19 cellular contexts compared by ENCODE assay signal in the genomic region with DNA sequence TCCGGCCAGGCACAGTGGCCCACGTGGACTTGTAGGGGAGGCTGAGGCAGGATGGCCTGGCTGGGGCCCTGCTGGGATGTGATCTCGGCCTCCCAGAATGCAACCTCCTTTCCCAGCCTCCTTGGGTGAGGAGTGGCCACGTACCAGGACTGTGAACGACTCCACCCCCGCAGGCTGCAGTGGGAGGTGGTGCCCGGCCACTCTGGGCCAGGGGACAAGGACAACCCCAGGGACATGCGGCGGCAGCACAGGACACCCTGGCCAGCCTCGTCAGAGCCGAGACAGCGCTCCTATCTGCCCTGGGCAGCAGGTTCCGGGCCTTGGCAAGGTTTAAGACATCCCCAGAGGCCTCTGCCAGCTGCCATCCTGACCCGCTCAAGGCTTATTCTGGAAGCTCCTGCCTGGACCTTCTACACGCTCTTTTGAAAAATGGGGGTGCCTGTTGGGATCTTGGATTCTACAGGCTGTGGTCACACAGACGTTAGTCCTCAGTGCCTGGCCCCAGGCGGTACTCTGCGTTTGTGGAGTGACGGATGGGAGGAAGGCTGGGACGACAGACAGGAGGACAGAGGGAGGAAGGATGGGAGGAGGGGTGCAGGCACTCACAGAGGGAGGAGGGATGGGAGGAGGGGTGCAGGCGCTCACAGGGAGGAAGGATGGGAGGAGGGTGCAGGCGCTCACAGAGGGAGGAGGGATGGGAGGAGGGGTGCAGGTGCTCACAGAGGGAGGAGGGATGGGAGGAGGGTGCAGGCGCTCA. TPM values are rescaled to one million over a fixed set of nuclear protein-coding genes. Genes with fewer than 3 reads are reported as not detected.
DNase-seq lines count a peak whose midpoint lies in the region; ATAC-seq, FAIRE-seq and TF ChIP-seq lines count a peak whose summit lies in the region.
"Had no signal": no experiment of that assay in that cellular context is flagged by ENCODE, and none has a peak within 500 bp of the region (broad histone marks: within the 10 kb centered on the region; RNA-seq: fewer than 3 reads in every experiment).

No MANE protein-coding gene starts in this region.

- no peaks in the 10 kb centered on the region for H4K20me1 ChIP-seq in GM12878 (ENCODE audit: control insufficient read depth, insufficient read depth)

- H4K8ac ChIP-seq in mesendoderm (ENCODE audit: low read depth, low read length): no peak overlapping the region

- no peak overlapping the region for H2BK120ac ChIP-seq in mesendoderm (ENCODE audit: low read depth, low read length)

- H3K27me3 ChIP-seq in GM12878 (replicated peaks in 1 of 2; ENCODE audit: control insufficient read depth in 2 of 2, insufficient read depth in 2 of 2, low read length in 1 of 2) (no peaks in the 10 kb centered on the region), mesendoderm (ENCODE audit: insufficient read depth, low read length, poor library complexity) (no peaks in the 10 kb centered on the region), heart right ventricle (no peaks in the 10 kb centered on the region)

- no peak overlapping the region for H3K4me3 ChIP-seq in HEK293 (ENCODE audit: low read depth, low read length)
- no peak overlapping the region for H3K4me3 ChIP-seq in GM12878
- no peak overlapping the region for H3K4me3 ChIP-seq in mesendoderm (ENCODE audit: low read length)
- no peak overlapping the region for H3K4me3 ChIP-seq in heart right ventricle
- H3K4me3 ChIP-seq: GM23248, HAP-1 had no signal

- POLR2A ChIA-PET in HEK293 (lab: Yijun Ruan, JAX): no interaction called here
- POLR2A ChIA-PET in GM12878 (lab: Charles Lee): no interaction called here

- 94% methylated on average over 20 of the region's 23 CpGs for WGBS in GM12878 (ENCODE audit: insufficient coverage, insufficient replicate concordance, low lambda C conversion rate, missing lambda C conversion rate)
- WGBS in mesendoderm (ENCODE audit: extremely low coverage, insufficient coverage, low lambda C conversion rate): no CpG with 5 or more reads among the region's 23 CpGs
- WGBS in heart right ventricle, 2 donors: 92 to 93% methylated on average over 23 of the region's 23 CpGs

- no peak overlapping the region for H3K56ac ChIP-seq in mesendoderm (ENCODE audit: low read length)

- SMC1A ChIA-PET in GM12878 (lab: Charles Lee; ENCODE audit: uncharacterized antibody, unreplicated experiment): no interaction called here

- ATAC-seq in GM12878: no peak
- ATAC-seq in heart right ventricle: no peak

- TF ChIP-seq EP300 in GM12878 (IDR thresholded peaks at IDR 0.05; ENCODE audit: borderline replicate concordance in 1 of 2, control insufficient read depth in 1 of 2, low read depth in 2 of 2, low read length in 2 of 2): no peak

- H3K79me2 ChIP-seq in GM12878 (ENCODE audit: control insufficient read depth, insufficient read depth, low read length) (no peaks in the 10 kb centered on the region), mesendoderm (ENCODE audit: control insufficient read depth, insufficient read depth, low read length) (no peaks in the 10 kb centered on the region)

- no peak overlapping the region for H3K4ac ChIP-seq in mesendoderm (ENCODE audit: low read depth, low read length)

- in situ Hi-C loops in G401 (cut with HindIII; ENCODE audit: low sequenced_read_pairs): no loop called here
- in situ Hi-C loops in GM12878 (cut with MboI): no loop called here

- no peak overlapping the region for H2BK5ac ChIP-seq in mesendoderm (ENCODE audit: low read length)

- H3K23ac ChIP-seq in mesendoderm (ENCODE audit: low read length): no peak overlapping the region

- H3K4me2 ChIP-seq in GM12878 (ENCODE audit: control insufficient read depth, insufficient read depth) (no peak overlapping the region), mesendoderm (ENCODE audit: low read length) (no peak overlapping the region)

- H2AFZ ChIP-seq in GM12878 (ENCODE audit: control insufficient read depth, low read depth, low read length): no peak overlapping the region
- H2AFZ ChIP-seq: GM23248 had no signal

- H4K5ac ChIP-seq in mesendoderm (ENCODE audit: low read length): no peak overlapping the region

- RAD21 ChIA-PET in GM12878 (lab: Charles Lee; ENCODE audit: unreplicated experiment): no interaction called here

- no peak overlapping the region for H3K27ac ChIP-seq in HEK293 (ENCODE audit: extremely low read depth, low read depth, low read length)
- H3K27ac ChIP-seq in GM12878 (ENCODE audit: control insufficient read depth, insufficient read depth): no peak overlapping the region
- no peak overlapping the region for H3K27ac ChIP-seq in mesendoderm (ENCODE audit: low read depth, low read length)
- H3K27ac ChIP-seq in heart right ventricle: no peak overlapping the region
- H3K27ac ChIP-seq: GM23248 had no signal

- H3K9ac ChIP-seq in GM12878 (ENCODE audit: control insufficient read depth, insufficient read depth, low read length) (no peak overlapping the region), mesendoderm (ENCODE audit: low read length) (no peak overlapping the region)
- H3K9ac ChIP-seq: GM23248 had no signal

- TF ChIP-seq POLR2A in GM12878 (IDR thresholded peaks at IDR 0.05; ENCODE audit: low read depth, low read length): no peak

- H3K36me3 ChIP-seq in HEK293 (ENCODE audit: control insufficient read depth in 2 of 2, insufficient read depth in 1 of 2, low read length in 2 of 2): peaks cover 0 to 31% of the 10 kb centered on the region in 2 experiments; a peak in 1 of 3 replicates
- no peaks in the 10 kb centered on the region; a peak in 1 of 4 replicates for H3K36me3 ChIP-seq in GM12878 (ENCODE audit: control insufficient read depth in 2 of 2, insufficient read depth in 2 of 2, low read length in 1 of 2)
- H3K36me3 ChIP-seq in mesendoderm (ENCODE audit: control insufficient read depth, insufficient read depth, low read length): no peaks in the 10 kb centered on the region
- peaks cover 0 to 88% (median 31%) of the 10 kb centered on the region in 9 donors for H3K36me3 ChIP-seq in heart right ventricle
- H3K36me3 ChIP-seq: HAP-1 had no signal

- DNase-seq in G401 (ENCODE audit: low spot score) (peak; percentile 32), RKO (ENCODE audit: low spot score) (peak; percentile 21), GM12878 (ENCODE audit: low read depth, low spot score) (no peak), mesendoderm (no peak), SK-N-DZ (ENCODE audit: low spot score) (no peak), heart right ventricle (no peak), cerebellar cortex (ENCODE audit: low spot score) (no peak)
- DNase-seq: ACHN; AML-193; Caco-2; CD4-positive, alpha-beta T cell; DMS79 treated with DMSO at 0.1 percent for 48 hours; GM23248 had no signal

- H3K18ac ChIP-seq in mesendoderm (ENCODE audit: low read length): no peak overlapping the region

- H2AK5ac ChIP-seq in mesendoderm (ENCODE audit: low read length): no peak overlapping the region

- no peak for TF ChIP-seq RAD21 in GM12878 (IDR thresholded peaks at IDR 0.05; ENCODE audit: insufficient read depth, low read depth, low read length)

- no peak overlapping the region for H2BK15ac ChIP-seq in mesendoderm (replicated peaks; ENCODE audit: low read depth)

- no TSS peak for BruUV-seq in GM12878 (replicated peaks; lab: Mats Ljungman, UMichigan)

- TF ChIP-seq CTCF in HEK293 (tag by site-specific recombination; IDR thresholded peaks at IDR 0.05) (no peak), GM12878 (IDR thresholded peaks at IDR 0.05 in 2 of 3, conservative IDR thresholded peaks at IDR 0.05 in 1 of 3; ENCODE audit: control insufficient read depth in 2 of 3, extremely low read depth in 1 of 3, insufficient read depth in 1 of 3, low read depth in 3 of 3, low read length in 3 of 3) (no peak), heart right ventricle (IDR thresholded peaks at IDR 0.05) (no peak)

- no peaks in the 10 kb centered on the region for H3K79me1 ChIP-seq in mesendoderm (ENCODE audit: low read length)

- CTCF ChIA-PET in HEK293 (lab: Yijun Ruan, JAX) (no interaction called here), GM12878 (lab: Yijun Ruan, JAX) (no interaction called here)

- no peak for FAIRE-seq in GM12878 (lab: Jason Lieb, UNC)
- FAIRE-seq: A204.1, D721Med, GM12891 had no signal

- intact Hi-C loops in GM12878 (cut with micrococcal nuclease; ENCODE audit: unreplicated experiment) (no loop called here), heart right ventricle (cut with DNase I) (no loop called here)

- no peaks in the 10 kb centered on the region for H3K9me3 ChIP-seq in HEK293 (ENCODE audit: control insufficient read depth, insufficient read depth, low read depth, low read length)
- H3K9me3 ChIP-seq in GM12878 (replicated peaks; ENCODE audit: control insufficient read depth, insufficient read depth, low read length): no peaks in the 10 kb centered on the region
- no peaks in the 10 kb centered on the region for H3K9me3 ChIP-seq in heart right ventricle
- H3K9me3 ChIP-seq: Caco-2, HAP-1 had no signal

- H3K4me1 ChIP-seq in HEK293 (ENCODE audit: control insufficient read depth, insufficient read depth, low read length) (no peaks in the 10 kb centered on the region), GM12878 (ENCODE audit: control insufficient read depth, insufficient read depth, low read length) (no peaks in the 10 kb centered on the region), mesendoderm (ENCODE audit: control insufficient read depth, low read depth, low read length) (no peaks in the 10 kb centered on the region), heart right ventricle (peaks cover 0 to 12% (median 2%) of the 10 kb centered on the region in 9 donors)
- H3K4me1 ChIP-seq: Caco-2, HAP-1 had no signal

RNA-seq across cellular contexts. Expression of gene CACTIN, which starts 19.9 kb away (rescaled TPM):
- total RNA-seq in G401 (2014; rRNA removed; shearing (Covaris generic)): 43.3 and 47.8 TPM in 2 replicates
- 20.6 and 28.4 TPM in 2 replicates for total RNA-seq in GM12878 (2013; cell fraction: nucleolus; rRNA removed)
- 26.4 and 29.5 TPM in 2 replicates for total RNA-seq in GM12878 (2014; rRNA removed)
- 9.3 and 12.5 TPM in 2 replicates for total RNA-seq in GM12878 (2014; rRNA removed; fragmentation: Illumina TruSeq; extraction: Trizol)
- 28.9 and 31.4 TPM in 2 replicates for total RNA-seq in GM12878 (2021)
- polyA plus RNA-seq in GM12878 (2011; ENCODE audit: low read depth): 7.6 TPM
- 5.3 and 12.6 TPM in 2 replicates for polyA plus RNA-seq in GM12878 (2011; rRNA removed)
- 15.0 and 22.8 TPM in 2 replicates for polyA plus RNA-seq in GM12878 (2011; cell fraction: cytosol; rRNA removed)
- 43.1 and 62.5 TPM in 2 replicates for polyA plus RNA-seq in GM12878 (2011; cell fraction: nucleus; rRNA removed)
- polyA plus RNA-seq in GM12878 (2012): 13.5 and 14.9 TPM in 2 replicates
- 1.9 and 4.7 TPM in 2 replicates for polyA plus RNA-seq in GM12878 (2014; fragmentation: Illumina TruSeq; extraction: Trizol)
- polyA plus RNA-seq in GM12878 (2014; fragmentation: Nextera tagmentation; extraction: Ambion mirVana): 1 to 10 TPM in 1 of 2 experiments, under 1 TPM in 1; 0.40 to 1.4 TPM
- polyA plus RNA-seq in GM12878 (2014; rRNA removed): 25.8 and 32.6 TPM in 2 replicates
- polyA plus RNA-seq in GM12878 (2016; fragmentation: Nextera tagmentation; extraction: Ambion mirVana): 10 to 100 TPM; 11.7 to 14.6 TPM
- polyA minus RNA-seq in GM12878 (2011; rRNA and poly(A)+ RNA removed): 6.9 and 11.5 TPM in 2 replicates
- polyA minus RNA-seq in GM12878 (2011; cell fraction: cytosol; rRNA and poly(A)+ RNA removed): 4.9 and 7.6 TPM in 2 replicates
- 5.2 and 10.4 TPM in 2 replicates for polyA minus RNA-seq in GM12878 (2011; cell fraction: nucleus; rRNA and poly(A)+ RNA removed)
- 25.7 TPM for polyA plus RNA-seq in mesendoderm (2013, experiment 1 of 2)
- polyA plus RNA-seq in mesendoderm (2013, experiment 2 of 2): 28.3 TPM
- polyA plus RNA-seq in SK-N-DZ (2014; cell fraction: cytosol; rRNA removed): 19.7 and 34.0 TPM in 2 replicates
- 58.2 and 58.5 TPM in 2 replicates for polyA plus RNA-seq in SK-N-DZ (2014; cell fraction: nucleus; rRNA removed)
- total RNA-seq in heart right ventricle: 10 to 100 TPM in 9 of 10 donors, 1 to 10 TPM in 1; 9.7 to 15.8 (median 12.1) TPM
- 10 to 100 TPM; 15.8 to 17.6 TPM for polyA plus RNA-seq in heart right ventricle

RNA-seq across cellular contexts. Expression of gene TBXA2R, which starts 39.8 kb away (rescaled TPM):
- total RNA-seq in G401 (2014; rRNA removed; shearing (Covaris generic)): 7.7 and 9.7 TPM in 2 replicates
- total RNA-seq in GM12878 (2013; cell fraction: nucleolus; rRNA removed): 0.34 and 1.2 TPM in 2 replicates
- not detected in 2 replicates for total RNA-seq in GM12878 (2014; rRNA removed)
- total RNA-seq in GM12878 (2014; rRNA removed; fragmentation: Illumina TruSeq; extraction: Trizol): not detected in 2 replicates
- total RNA-seq in GM12878 (2021): not detected in 2 replicates
- polyA plus RNA-seq in GM12878 (2011; ENCODE audit: low read depth): not detected
- polyA plus RNA-seq in GM12878 (2011; rRNA removed): 0.03 TPM in 1 of 2 replicates, not detected in the other
- 0.05 and 0.06 TPM in 2 replicates for polyA plus RNA-seq in GM12878 (2011; cell fraction: cytosol; rRNA removed)
- polyA plus RNA-seq in GM12878 (2011; cell fraction: nucleus; rRNA removed): 0.12 and 0.13 TPM in 2 replicates
- 0.10 and 0.14 TPM in 2 replicates for polyA plus RNA-seq in GM12878 (2012)
- 0.03 TPM in 1 of 2 replicates, not detected in the other for polyA plus RNA-seq in GM12878 (2014; fragmentation: Illumina TruSeq; extraction: Trizol)
- not detected for polyA plus RNA-seq in GM12878 (2014; fragmentation: Nextera tagmentation; extraction: Ambion mirVana)
- polyA plus RNA-seq in GM12878 (2014; rRNA removed): 0.10 TPM in 1 of 2 replicates, not detected in the other
- not detected for polyA plus RNA-seq in GM12878 (2016; fragmentation: Nextera tagmentation; extraction: Ambion mirVana)
- polyA minus RNA-seq in GM12878 (2011; rRNA and poly(A)+ RNA removed): not detected in 2 replicates
- polyA minus RNA-seq in GM12878 (2011; cell fraction: cytosol; rRNA and poly(A)+ RNA removed): not detected in 2 replicates
- polyA minus RNA-seq in GM12878 (2011; cell fraction: nucleus; rRNA and poly(A)+ RNA removed): not detected in 2 replicates
- 0.63 TPM for polyA plus RNA-seq in mesendoderm (2013, experiment 1 of 2)
- 0.56 TPM for polyA plus RNA-seq in mesendoderm (2013, experiment 2 of 2)
- 0.23 and 0.44 TPM in 2 replicates for polyA plus RNA-seq in SK-N-DZ (2014; cell fraction: cytosol; rRNA removed)
- polyA plus RNA-seq in SK-N-DZ (2014; cell fraction: nucleus; rRNA removed): not detected in 2 replicates
- 1 to 10 TPM; 1.6 to 4.0 (median 3.0) TPM for total RNA-seq in heart right ventricle
- 1 to 10 TPM; 2.9 to 3.4 TPM for polyA plus RNA-seq in heart right ventricle
- total RNA-seq: H4 had no signal

RNA-seq across cellular contexts. Expression of gene PIP5K1C, which starts 53.8 kb away (rescaled TPM):
- total RNA-seq in G401 (2014; rRNA removed; shearing (Covaris generic)): 5.3 and 13.0 TPM in 2 replicates
- total RNA-seq in GM12878 (2013; cell fraction: nucleolus; rRNA removed): 29.0 and 34.7 TPM in 2 replicates
- total RNA-seq in GM12878 (2014; rRNA removed) (4.5 and 6.0 TPM in 2 replicates), GM12878 (2014; rRNA removed; fragmentation: Illumina TruSeq; extraction: Trizol) (2.2 TPM in 2 replicates), GM12878 (2021) (19.0 and 19.6 TPM in 2 replicates), heart right ventricle (10 to 100 TPM; 28.2 to 46.6 (median 36.3) TPM)
- 3.4 TPM for polyA plus RNA-seq in GM12878 (2011; ENCODE audit: low read depth)
- polyA plus RNA-seq in GM12878 (2011; rRNA removed) (0.84 and 2.3 TPM in 2 replicates), GM12878 (2014; fragmentation: Illumina TruSeq; extraction: Trizol) (2.4 and 4.6 TPM in 2 replicates), GM12878 (2014; fragmentation: Nextera tagmentation; extraction: Ambion mirVana) (under 1 TPM; 0.39 to 0.46 TPM), GM12878 (2014; rRNA removed) (9.3 and 12.6 TPM in 2 replicates), GM12878 (2016; fragmentation: Nextera tagmentation; extraction: Ambion mirVana) (10 to 100 TPM in 1 of 2 experiments, 1 to 10 TPM in 1; 7.8 to 10.3 TPM), heart right ventricle (10 to 100 TPM; 18.3 to 18.9 TPM)
- polyA plus RNA-seq in GM12878 (2011; cell fraction: cytosol; rRNA removed): 3.4 and 3.6 TPM in 2 replicates
- polyA plus RNA-seq in GM12878 (2011; cell fraction: nucleus; rRNA removed): 11.7 and 16.6 TPM in 2 replicates
- polyA plus RNA-seq in GM12878 (2012): 12.8 and 13.0 TPM in 2 replicates
- polyA minus RNA-seq in GM12878 (2011; rRNA and poly(A)+ RNA removed): 9.1 and 10.3 TPM in 2 replicates
- 7.8 and 10.0 TPM in 2 replicates for polyA minus RNA-seq in GM12878 (2011; cell fraction: cytosol; rRNA and poly(A)+ RNA removed)
- 4.5 and 9.2 TPM in 2 replicates for polyA minus RNA-seq in GM12878 (2011; cell fraction: nucleus; rRNA and poly(A)+ RNA removed)
- 15.2 TPM for polyA plus RNA-seq in mesendoderm (2013, experiment 1 of 2)
- polyA plus RNA-seq in mesendoderm (2013, experiment 2 of 2): 16.0 TPM
- 6.6 and 7.8 TPM in 2 replicates for polyA plus RNA-seq in SK-N-DZ (2014; cell fraction: cytosol; rRNA removed)
- 11.8 and 19.5 TPM in 2 replicates for polyA plus RNA-seq in SK-N-DZ (2014; cell fraction: nucleus; rRNA removed)

Comparison
In these comparisons a context has a peak if more than half of its experiments do, and no peak if none do; other contexts are left out.
1. DNase-seq: peak in G401 (single experiment) and RKO (single experiment); none in GM12878 (single experiment), mesendoderm (single experiment), SK-N-DZ (single experiment), heart right ventricle (0 of 2) and cerebellar cortex (single experiment).